In genomic region chr11:123478352-123478986, GRCh38 we compare ENCODE assay signal across 8 cellular contexts. TPM values are rescaled to one million over a fixed set of nuclear protein-coding genes. Genes with fewer than 3 reads are reported as not detected.
DNase-seq lines count a peak whose midpoint lies in the region; ATAC-seq, FAIRE-seq and TF ChIP-seq lines count a peak whose summit lies in the region.

No MANE protein-coding gene starts in this region.

- FAIRE-seq in endothelial cell of umbilical vein (lab: Jason Lieb, UNC), result peak; percentile 88

- no peak overlapping the region for H3K9ac ChIP-seq in BLaER1
- H3K9ac ChIP-seq in endothelial cell of umbilical vein (replicated peaks; ENCODE audit: extremely low read depth, insufficient read depth, low read length), result no peak overlapping the region

- H2AFZ ChIP-seq in GM23338 (no peak overlapping the region), endothelial cell of umbilical vein (ENCODE audit: low read depth, low read length) (peak overlapping the region; percentile 87)

- H3K9me2 ChIP-seq in GM23338 (ENCODE audit: insufficient read depth), result no peaks in the 10 kb centered on the region

- H3K36me3 Mint-ChIP-seq in GM23338 (ENCODE audit: low read depth), result peaks cover 3% of the 10 kb centered on the region
- H3K36me3 Mint-ChIP-seq in stimulated activated naive B cell treated with anti-CD40 and anti-IgM and Interleukin-4, amounts not matched to agents 10 μg/mL and 1 μg/mL and 100 μg/mL, for 72 hours, result peaks cover 0 to 1% of the 10 kb centered on the region in 2 donors

- no peaks in the 10 kb centered on the region for H3F3A ChIP-seq in GM23338 (replicated peaks; ENCODE audit: low read depth)

- H3K4me1 Mint-ChIP-seq in GM23338, result peaks cover 34% of the 10 kb centered on the region
- H3K4me1 Mint-ChIP-seq in stimulated activated naive B cell treated with anti-CD40 and anti-IgM and Interleukin-4, amounts not matched to agents 10 μg/mL and 1 μg/mL and 100 μg/mL, for 72 hours, result peaks cover 32 to 43% of the 10 kb centered on the region in 2 donors

- peaks cover 8% of the 10 kb centered on the region for H3K27me3 Mint-ChIP-seq in GM23338 (ENCODE audit: insufficient read depth, low read depth, poor library complexity)
- peaks cover 21 to 23% of the 10 kb centered on the region in 2 donors for H3K27me3 Mint-ChIP-seq in stimulated activated naive B cell treated with anti-CD40 and anti-IgM and Interleukin-4, amounts not matched to agents 10 μg/mL and 1 μg/mL and 100 μg/mL, for 72 hours

- H3K9me1 ChIP-seq in endothelial cell of umbilical vein (replicated peaks; ENCODE audit: control insufficient read depth, extremely low read depth, insufficient read depth, low read length), result no peaks in the 10 kb centered on the region

- 20% methylated on average over 5 of the region's 5 CpGs for WGBS in thyroid gland, 2 donors

- peaks cover 51% of the 10 kb centered on the region for H3K4me1 ChIP-seq in BLaER1
- peaks cover 20% of the 10 kb centered on the region for H3K4me1 ChIP-seq in GM23338 (ENCODE audit: insufficient read depth)
- H3K4me1 ChIP-seq in endothelial cell of umbilical vein (ENCODE audit: control insufficient read depth, extremely low read depth, insufficient read depth, low read length), result peaks cover 25% of the 10 kb centered on the region
- peaks cover under 1 to 18% of the 10 kb centered on the region in 2 donors for H3K4me1 ChIP-seq in thyroid gland

- POLR2A ChIA-PET in endothelial cell of umbilical vein (lab: Charles Lee), result no interaction called here

- peak; percentile 75 for ATAC-seq in GM23338
- no peak for ATAC-seq in stimulated activated naive B cell treated with anti-CD40 and anti-IgM and Interleukin-4, amounts not matched to agents 10 μg/mL and 1 μg/mL and 100 μg/mL, for 72 hours (replicated peaks)

- CTCF ChIA-PET in endothelial cell of umbilical vein (lab: Charles Lee), result interaction anchor here (0.6 to 8.1 kb wide), 49 partner anchors 9 to 456 kb away, joined by 3 to 368 read pairs (median 4); no protein-coding TSS in a partner anchor

- H3K9me3 Mint-ChIP-seq in GM23338, result no peaks in the 10 kb centered on the region
- no peaks in the 10 kb centered on the region for H3K9me3 Mint-ChIP-seq in stimulated activated naive B cell treated with anti-CD40 and anti-IgM and Interleukin-4, amounts not matched to agents 10 μg/mL and 1 μg/mL and 100 μg/mL, for 72 hours

- dilution Hi-C loops in endothelial cell of umbilical vein (cut with MboI; ENCODE audit: extremely low pct_ligation_motif_present, low sequenced_read_pairs), result loop anchor here (25.0 kb wide), 1 partner anchor 166 kb away; no protein-coding TSS in a partner anchor

- H3K79me2 ChIP-seq in GM23338 (replicated peaks; ENCODE audit: insufficient read depth), result peaks cover 5% of the 10 kb centered on the region; the same call in 1 of the 2 replicates
- no peaks in the 10 kb centered on the region for H3K79me2 ChIP-seq in endothelial cell of umbilical vein (ENCODE audit: control insufficient read depth, insufficient read depth, low read length)

- BruUV-seq in endothelial cell of umbilical vein (replicated peaks; lab: Mats Ljungman, UMichigan), result no TSS peak

- intact Hi-C loops in endothelial cell of umbilical vein (cut with micrococcal nuclease) (loop anchor here (1.0 kb wide), 5 partner anchors 71 to 375 kb away; no protein-coding TSS in a partner anchor), thyroid gland (cut with DNase I) (loop anchor here (5.0 kb wide), 2 partner anchors 66 to 176 kb away; no protein-coding TSS in a partner anchor)

- TF ChIP-seq POLR2A in endothelial cell of umbilical vein (IDR thresholded peaks at IDR 0.05; ENCODE audit: low read depth, low read length) (no peak), thyroid gland (IDR thresholded peaks at IDR 0.05) (no peak)

- H3K27ac Mint-ChIP-seq in GM23338, result no peak overlapping the region
- H3K27ac Mint-ChIP-seq in stimulated activated naive B cell treated with anti-CD40 and anti-IgM and Interleukin-4, amounts not matched to agents 10 μg/mL and 1 μg/mL and 100 μg/mL, for 72 hours, result no peak overlapping the region

- H3K27me3 ChIP-seq in BLaER1, result no peaks in the 10 kb centered on the region
- H3K27me3 ChIP-seq in GM23338 (ENCODE audit: insufficient read depth), result no peaks in the 10 kb centered on the region
- no peaks in the 10 kb centered on the region for H3K27me3 ChIP-seq in endothelial cell of umbilical vein (ENCODE audit: control insufficient read depth in 2 of 2, insufficient read depth in 2 of 2, low read length in 2 of 2)
- no peaks in the 10 kb centered on the region for H3K27me3 ChIP-seq in thyroid gland

- peaks cover 26% of the 10 kb centered on the region for H3K36me3 ChIP-seq in BLaER1
- H3K36me3 ChIP-seq in GM23338 (ENCODE audit: insufficient read depth), result no peaks in the 10 kb centered on the region
- no peaks in the 10 kb centered on the region for H3K36me3 ChIP-seq in endothelial cell of umbilical vein (ENCODE audit: control insufficient read depth in 2 of 2, extremely low read depth in 1 of 2, insufficient read depth in 2 of 2, low read length in 2 of 2)
- H3K36me3 ChIP-seq in thyroid gland, result no peaks in the 10 kb centered on the region

- no peaks in the 10 kb centered on the region for H3K9me3 ChIP-seq in BLaER1
- no peaks in the 10 kb centered on the region for H3K9me3 ChIP-seq in endothelial cell of umbilical vein (replicated peaks; ENCODE audit: control insufficient read depth, insufficient read depth, low read length)
- no peaks in the 10 kb centered on the region for H3K9me3 ChIP-seq in thyroid gland

- H3K27ac ChIP-seq in BLaER1 (no peak overlapping the region), GM23338 (ENCODE audit: low read depth) (no peak overlapping the region), endothelial cell of umbilical vein (ENCODE audit: insufficient read depth, low read depth, low read length) (no peak overlapping the region), thyroid gland (no peak overlapping the region)

- H3K4me3 ChIP-seq in BLaER1 (no peak overlapping the region), GM23338 (no peak overlapping the region), WI38 (ENCODE audit: low read depth, low read length) (no peak overlapping the region), endothelial cell of umbilical vein (replicated peaks in 1 of 3; ENCODE audit: insufficient read depth in 1 of 3, low read depth in 1 of 3, low read length in 3 of 3) (no peak overlapping the region), thyroid gland (replicated peaks in 1 of 3) (no peak overlapping the region)

- DNase-seq in GM23338 (ENCODE audit: low spot score), result peak; percentile 92
- peak; percentile 81 for DNase-seq in NCI-H2227 treated with DMSO at 0.1 percent for 48 hours (lab: John Stamatoyannopoulos, UW)
- peak; percentile 76 for DNase-seq in endothelial cell of umbilical vein (ENCODE audit: low read depth, low spot score)
- peak; percentile 81 for DNase-seq in midbrain (lab: John Stamatoyannopoulos, UW)
- peak; percentile 56 to 61 for DNase-seq in thyroid gland
- DNase-seq in stimulated activated naive B cell treated with anti-CD40 and anti-IgM and Interleukin-4, amounts not matched to agents 10 μg/mL and 1 μg/mL and 100 μg/mL, for 72 hours, result no peak

- H3K4me2 ChIP-seq in BLaER1 (peak overlapping the region; percentile 41), GM23338 (no peak overlapping the region), endothelial cell of umbilical vein (ENCODE audit: insufficient read depth, low read length) (no peak overlapping the region)

- peak; percentile 83 to 84 for TF ChIP-seq CTCF in GM23338 (conservative IDR thresholded peaks at IDR 0.05; ENCODE audit: low read depth in 2 of 2)
- peak; percentile 44; the same call in 1 of the 2 replicates for TF ChIP-seq CTCF in WI38 (IDR thresholded peaks at IDR 0.05; ENCODE audit: low read depth, low read length)
- peak; percentile 54 to 58 for TF ChIP-seq CTCF in endothelial cell of umbilical vein (IDR thresholded peaks at IDR 0.05; ENCODE audit: extremely low read depth in 1 of 2, insufficient read depth in 1 of 2, low read depth in 1 of 2, low read length in 2 of 2)
- peak; percentile 62 to 84 (median 74) for TF ChIP-seq CTCF in thyroid gland (IDR thresholded peaks at IDR 0.05)

- no peak overlapping the region for H3K4me3 Mint-ChIP-seq in GM23338
- no peak overlapping the region for H3K4me3 Mint-ChIP-seq in stimulated activated naive B cell treated with anti-CD40 and anti-IgM and Interleukin-4, amounts not matched to agents 10 μg/mL and 1 μg/mL and 100 μg/mL, for 72 hours

- H4K20me1 ChIP-seq in BLaER1 (peaks cover 56% of the 10 kb centered on the region), GM23338 (replicated peaks; ENCODE audit: insufficient read depth) (no peaks in the 10 kb centered on the region), endothelial cell of umbilical vein (replicated peaks; ENCODE audit: control insufficient read depth, extremely low read depth, insufficient read depth, low read length) (no peaks in the 10 kb centered on the region)

TF ChIP-seq in GM23338, 12 proteins besides CTCF, POLR2A, EP300 and RAD21 (continues in another document):
- TF ChIP-seq ZNF331 (CRISPR knock-in tag; IDR thresholded peaks at IDR 0.05; ENCODE audit: low read depth), result no peak
- no peak for TF ChIP-seq POLR2AphosphoS5 (IDR thresholded peaks at IDR 0.05; ENCODE audit: low read depth)
- TF ChIP-seq EZH2phosphoT487 (IDR thresholded peaks at IDR 0.05; ENCODE audit: unreplicated experiment), result no peak
- no peak for TF ChIP-seq CREB1 (CRISPR knock-in tag; IDR thresholded peaks at IDR 0.05; ENCODE audit: low read depth)

TF ChIP-seq in endothelial cell of umbilical vein, 7 proteins besides CTCF, POLR2A, EP300 and RAD21 (continues in another document):
- TF ChIP-seq MYC (IDR thresholded peaks at IDR 0.05; ENCODE audit: low read depth, low read length) (no peak), EZH2 (IDR thresholded peaks at IDR 0.05; ENCODE audit: borderline replicate concordance, low read depth, low read length, severe bottlenecking) (no peak), GATA2 (IDR thresholded peaks at IDR 0.05; ENCODE audit: insufficient read depth, insufficient read length, low read depth, low read length) (no peak), JUN (IDR thresholded peaks at IDR 0.05; ENCODE audit: borderline replicate concordance, insufficient read depth, insufficient read length, low read depth) (no peak)

RNA-seq across cellular contexts. Expression of gene GRAMD1B, which starts 48.4 kb away (rescaled TPM):
- 20.0 and 24.3 TPM in 2 replicates for total RNA-seq in GM23338 (2014; rRNA removed; shearing (Covaris generic))
- polyA plus RNA-seq in GM23338 (2016; fragmentation: Nextera tagmentation; extraction: Ambion mirVana), result 3.7 and 4.6 TPM in 2 replicates
- 6.8 and 11.1 TPM in 2 replicates for total RNA-seq in endothelial cell of umbilical vein
- 4.5 and 5.1 TPM in 2 replicates for polyA plus RNA-seq in endothelial cell of umbilical vein
- 3.4 and 4.1 TPM in 2 replicates for polyA plus RNA-seq in endothelial cell of umbilical vein (2011; cell fraction: cytosol; rRNA removed)
- polyA plus RNA-seq in endothelial cell of umbilical vein (2011; cell fraction: nucleus; rRNA removed), result 16.8 and 18.4 TPM in 2 replicates
- polyA plus RNA-seq in endothelial cell of umbilical vein (2012), result 2.2 and 2.3 TPM in 2 replicates
- polyA minus RNA-seq in endothelial cell of umbilical vein, result 9.1 and 9.2 TPM in 2 replicates
- polyA minus RNA-seq in endothelial cell of umbilical vein (2011; cell fraction: cytosol; rRNA and poly(A)+ RNA removed), result 56.6 TPM
- 12.2 and 12.7 TPM in 2 replicates for polyA minus RNA-seq in endothelial cell of umbilical vein (2011; cell fraction: nucleus; rRNA and poly(A)+ RNA removed)
- total RNA-seq in thyroid gland, result 10 to 100 TPM in 2 of 4 donors, 1 to 10 TPM in 2; 7.0 to 22.7 (median 9.2) TPM
